ENCODE assay signal across 15 cellular contexts in genomic region chr3:66625464-66626216, GRCh38.
DNase-seq lines count a peak whose midpoint lies in the region; ATAC-seq and TF ChIP-seq lines count a peak whose summit lies in the region.
"Had no signal": no experiment of that assay in that cellular context is flagged by ENCODE, and none has a peak within 500 bp of the region (broad histone marks: within the 10 kb centered on the region; RNA-seq: fewer than 3 reads in every experiment).

No MANE protein-coding gene starts in this region.

- H3K36me3 ChIP-seq in left lung (no peaks in the 10 kb centered on the region), stomach smooth muscle (ENCODE audit: control insufficient read depth in 2 of 2, insufficient read depth in 2 of 2, low read length in 2 of 2) (no peaks in the 10 kb centered on the region)

- in situ Hi-C loops in ACHN (cut with HindIII; ENCODE audit: low pct_ligation_motif_present, low pct_unique_long_range_greater_than_20kb, low sequenced_read_pairs), result no loop called here

- ATAC-seq in left lung (peak; percentile 80), HG03469 (IDR thresholded peaks at IDR 0.05; ENCODE audit: unreplicated experiment) (no peak), HG03135 (IDR thresholded peaks at IDR 0.05; ENCODE audit: unreplicated experiment) (no peak)
- ATAC-seq: GM12878 had no signal

- TF ChIP-seq CTCF in VCaP (conservative IDR thresholded peaks at IDR 0.05) (no peak), left lung (IDR thresholded peaks at IDR 0.05) (no peak)

- H3K9me3 ChIP-seq in left lung (no peaks in the 10 kb centered on the region), stomach smooth muscle (ENCODE audit: control insufficient read depth in 2 of 2, low read length in 2 of 2) (no peaks in the 10 kb centered on the region)

- H3K4me3 ChIP-seq in left lung (no peak overlapping the region), stomach smooth muscle (ENCODE audit: low read length in 2 of 2) (no peak overlapping the region)
- H3K4me3 ChIP-seq: GM12878, SK-N-MC had no signal

- H3K9ac ChIP-seq in stomach smooth muscle (ENCODE audit: low read length in 2 of 2), result no peak overlapping the region

- H3K4me1 ChIP-seq in left lung (peaks cover 0 to 4% of the 10 kb centered on the region in 2 donors), stomach smooth muscle (ENCODE audit: control insufficient read depth, insufficient read depth, low read length) (peaks cover 12% of the 10 kb centered on the region)

- H3K27me3 ChIP-seq in left lung (no peaks in the 10 kb centered on the region), stomach smooth muscle (ENCODE audit: control insufficient read depth in 1 of 2, insufficient read depth in 2 of 2, low read length in 2 of 2) (no peaks in the 10 kb centered on the region)

- H3K27ac ChIP-seq in VCaP, result peak overlapping the region; percentile 47
- no peak overlapping the region for H3K27ac ChIP-seq in left lung
- H3K27ac ChIP-seq in stomach smooth muscle (ENCODE audit: low read length), result peak overlapping the region; percentile 18
- H3K27ac ChIP-seq: 22Rv1, SK-N-MC had no signal

- peak; percentile 5 to 16 for DNase-seq in NCI-H524 (lab: John Stamatoyannopoulos, UW)
- DNase-seq in NCI-H524 treated with DMSO at 0.1 percent for 48 hours (lab: John Stamatoyannopoulos, UW), result no peak
- DNase-seq in left lung, result no peak
- DNase-seq in ACHN, result no peak
- DNase-seq: DMS79, NCI-H1417 treated with DMSO at 0.1 percent for 48 hours, NCI-H2029, NCI-H510A treated with DMSO at 0.1 percent for 48 hours had no signal

- intact Hi-C loops in left lung (cut with DNase I), result no loop called here

Comparison
In these comparisons a context has a peak if more than half of its experiments do, and no peak if none do; other contexts are left out.
1. DNase-seq: peak in NCI-H524 (2 of 2); none in NCI-H524 treated with DMSO at 0.1 percent for 48 hours (single experiment), left lung (0 of 2) and ACHN (single experiment).
2. H3K27ac ChIP-seq: peak in VCaP (single experiment) and stomach smooth muscle (single experiment); none in left lung (0 of 2).